Comparison of ENCODE assay signal across 8 cellular contexts in the genomic region with DNA sequence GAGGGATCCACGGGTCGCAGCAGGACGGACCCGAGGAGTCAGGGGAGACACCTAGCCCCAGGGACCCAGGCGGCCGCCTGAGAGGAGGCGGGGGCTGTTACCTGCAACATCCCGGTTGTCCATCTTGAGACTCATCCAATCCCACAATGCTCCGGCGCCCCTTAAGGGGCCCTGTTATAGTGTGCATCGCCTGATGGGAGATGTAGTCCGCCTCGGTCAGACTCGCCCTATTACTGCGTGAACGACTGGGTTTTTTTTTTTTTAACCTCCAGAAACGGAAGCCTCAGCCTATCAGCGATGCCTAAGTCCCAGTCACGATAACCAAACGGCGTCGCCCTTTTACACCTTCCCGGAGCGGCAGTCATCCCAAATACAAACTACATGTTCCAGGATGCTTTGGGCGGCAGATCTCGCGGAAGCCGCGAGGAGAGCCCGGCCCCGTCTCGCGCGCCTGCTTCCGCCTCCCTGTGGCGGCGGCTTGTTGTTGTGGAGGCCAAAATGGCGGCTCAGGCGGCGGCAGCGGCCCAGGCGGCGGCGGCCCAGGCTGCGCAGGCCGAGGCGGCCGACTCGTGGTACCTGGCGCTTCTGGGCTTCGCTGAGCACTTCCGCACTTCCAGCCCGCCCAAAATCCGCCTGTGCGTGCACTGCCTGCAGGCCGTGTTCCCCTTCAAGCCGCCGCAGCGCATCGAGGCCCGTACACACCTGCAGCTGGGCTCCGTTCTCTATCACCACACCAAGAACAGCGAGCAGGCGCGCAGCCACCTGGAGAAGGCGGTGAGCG.
DNase-seq lines count a peak whose midpoint lies in the region; ATAC-seq and TF ChIP-seq lines count a peak whose summit lies in the region.

A gene with protein sequence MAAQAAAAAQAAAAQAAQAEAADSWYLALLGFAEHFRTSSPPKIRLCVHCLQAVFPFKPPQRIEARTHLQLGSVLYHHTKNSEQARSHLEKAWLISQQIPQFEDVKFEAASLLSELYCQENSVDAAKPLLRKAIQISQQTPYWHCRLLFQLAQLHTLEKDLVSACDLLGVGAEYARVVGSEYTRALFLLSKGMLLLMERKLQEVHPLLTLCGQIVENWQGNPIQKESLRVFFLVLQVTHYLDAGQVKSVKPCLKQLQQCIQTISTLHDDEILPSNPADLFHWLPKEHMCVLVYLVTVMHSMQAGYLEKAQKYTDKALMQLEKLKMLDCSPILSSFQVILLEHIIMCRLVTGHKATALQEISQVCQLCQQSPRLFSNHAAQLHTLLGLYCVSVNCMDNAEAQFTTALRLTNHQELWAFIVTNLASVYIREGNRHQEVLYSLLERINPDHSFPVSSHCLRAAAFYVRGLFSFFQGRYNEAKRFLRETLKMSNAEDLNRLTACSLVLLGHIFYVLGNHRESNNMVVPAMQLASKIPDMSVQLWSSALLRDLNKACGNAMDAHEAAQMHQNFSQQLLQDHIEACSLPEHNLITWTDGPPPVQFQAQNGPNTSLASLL (plus strand): TSS at position 468 of the 781 bp plus-strand sequence. CDS start 31 bp downstream, at position 499.
A gene with protein sequence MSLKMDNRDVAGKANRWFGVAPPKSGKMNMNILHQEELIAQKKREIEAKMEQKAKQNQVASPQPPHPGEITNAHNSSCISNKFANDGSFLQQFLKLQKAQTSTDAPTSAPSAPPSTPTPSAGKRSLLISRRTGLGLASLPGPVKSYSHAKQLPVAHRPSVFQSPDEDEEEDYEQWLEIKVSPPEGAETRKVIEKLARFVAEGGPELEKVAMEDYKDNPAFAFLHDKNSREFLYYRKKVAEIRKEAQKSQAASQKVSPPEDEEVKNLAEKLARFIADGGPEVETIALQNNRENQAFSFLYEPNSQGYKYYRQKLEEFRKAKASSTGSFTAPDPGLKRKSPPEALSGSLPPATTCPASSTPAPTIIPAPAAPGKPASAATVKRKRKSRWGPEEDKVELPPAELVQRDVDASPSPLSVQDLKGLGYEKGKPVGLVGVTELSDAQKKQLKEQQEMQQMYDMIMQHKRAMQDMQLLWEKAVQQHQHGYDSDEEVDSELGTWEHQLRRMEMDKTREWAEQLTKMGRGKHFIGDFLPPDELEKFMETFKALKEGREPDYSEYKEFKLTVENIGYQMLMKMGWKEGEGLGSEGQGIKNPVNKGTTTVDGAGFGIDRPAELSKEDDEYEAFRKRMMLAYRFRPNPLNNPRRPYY (minus strand): TSS at position 148 of the 781 bp plus-strand sequence. CDS start 13 bp downstream, at position 135.

- peak within 1 kb of the TSS; percentile 100 for H3K27ac Mint-ChIP-seq in nephron progenitor cell
- H3K27ac Mint-ChIP-seq in stimulated activated naive CD8-positive, alpha-beta T cell treated with anti-CD3 and anti-CD28 coated beads, Interleukin-15, amount 100 ng/mL, for 72 hours = peak within 1 kb of the TSS; percentile 100

- H3K9me3 Mint-ChIP-seq in nephron progenitor cell = no peaks in the 10 kb centered on the region
- no peaks in the 10 kb centered on the region for H3K9me3 Mint-ChIP-seq in stimulated activated naive CD8-positive, alpha-beta T cell treated with anti-CD3 and anti-CD28 coated beads, Interleukin-15, amount 100 ng/mL, for 72 hours

- peaks cover 4% of the 10 kb centered on the region for H3K27me3 Mint-ChIP-seq in nephron progenitor cell (ENCODE audit: low read depth, poor library complexity)
- no peaks in the 10 kb centered on the region for H3K27me3 Mint-ChIP-seq in stimulated activated naive CD8-positive, alpha-beta T cell treated with anti-CD3 and anti-CD28 coated beads, Interleukin-15, amount 100 ng/mL, for 72 hours

- H3K4me3 ChIP-seq in LNCaP clone FGC (ENCODE audit: low read depth, low read length) = peak within 1 kb of the TSS; percentile 89

- peak; percentile 21; the same call in 1 of the 2 replicates for TF ChIP-seq CTCF in LNCaP clone FGC (IDR thresholded peaks at IDR 0.05; ENCODE audit: control insufficient read depth, extremely low read depth, insufficient read depth)
- no peak for TF ChIP-seq CTCF in nephron progenitor cell (IDR thresholded peaks at IDR 0.05)

- H3K4me1 Mint-ChIP-seq in nephron progenitor cell = peaks cover 47% of the 10 kb centered on the region
- H3K4me1 Mint-ChIP-seq in stimulated activated naive CD8-positive, alpha-beta T cell treated with anti-CD3 and anti-CD28 coated beads, Interleukin-15, amount 100 ng/mL, for 72 hours = peaks cover 54% of the 10 kb centered on the region

- H3K4me3 Mint-ChIP-seq in nephron progenitor cell = peak within 1 kb of the TSS; percentile 99
- H3K4me3 Mint-ChIP-seq in stimulated activated naive CD8-positive, alpha-beta T cell treated with anti-CD3 and anti-CD28 coated beads, Interleukin-15, amount 100 ng/mL, for 72 hours = peak within 1 kb of the TSS; percentile 88 to 98

- H3K36me3 Mint-ChIP-seq in nephron progenitor cell (ENCODE audit: low read depth) = peaks cover 34% of the 10 kb centered on the region

- ATAC-seq in stimulated activated naive CD8-positive, alpha-beta T cell treated with anti-CD3 and anti-CD28 coated beads, Interleukin-15, amount 100 ng/mL, for 72 hours = peak; percentile 97

- TF ChIP-seq POLR2A in Raji (IDR thresholded peaks at IDR 0.05; ENCODE audit: insufficient read depth, low read depth, low read length) = peak; percentile 88

- DNase-seq in ELR (ENCODE audit: low read depth) (peak; percentile 95), GOT3 (lab: John Stamatoyannopoulos, UW) (peak; percentile 74), LNCaP clone FGC (ENCODE audit: low read depth) (peak; percentile 92), fibroblast of the conjunctiva (ENCODE audit: low read depth) (peak; percentile 82), nephron progenitor cell (peak; percentile 90)
- DNase-seq in activated effector memory CD4-positive, alpha-beta T cell treated with Interleukin-2 at 50 U/mL for 16 hours = peak; percentile 84
- DNase-seq in stimulated activated naive CD8-positive, alpha-beta T cell treated with anti-CD3 and anti-CD28 coated beads, Interleukin-15, amount 100 ng/mL, for 72 hours = peak; percentile 92 to 93

Comparison
In these comparisons a context has a peak if more than half of its experiments do, and no peak if none do; other contexts are left out.
1. Peak in every context shown above with its lines: DNase-seq, ATAC-seq and H3K4me3 ChIP-seq.